8 cellular contexts compared by ENCODE assay signal in genomic region chr6:54291146-54291545, GRCh38. TPM values are rescaled to one million over a fixed set of nuclear protein-coding genes. Genes with fewer than 3 reads are reported as not detected.
DNase-seq lines count a peak whose midpoint lies in the region; ATAC-seq and TF ChIP-seq lines count a peak whose summit lies in the region.

No MANE protein-coding gene starts in this region.

- CTCF ChIA-PET in WTC11 (lab: Charles Lee), result no interaction called here

- DNase-seq in NCI-H226, result peak; percentile 68
- DNase-seq in iris pigment epithelial cell (ENCODE audit: low read depth), result peak; percentile 84
- DNase-seq in NCI-H774 (lab: John Stamatoyannopoulos, UW), result no peak
- DNase-seq in HT-29 (ENCODE audit: low spot score), result no peak
- no peak for DNase-seq in WTC11 (ENCODE audit: low spot score)
- DNase-seq in activated T-cell treated with anti-CD3 and anti-CD28 coated beads, Interleukin-2, amount 50 U/mL, for 72 hours, result no peak

- H3K27me3 Mint-ChIP-seq in WTC11 (ENCODE audit: low read depth), result no peaks in the 10 kb centered on the region
- H3K27me3 Mint-ChIP-seq in activated T-cell treated with anti-CD3 and anti-CD28 coated beads, Interleukin-2, amount 50 U/mL, for 72 hours (ENCODE audit: low read depth), result peaks cover 12% of the 10 kb centered on the region

- peaks cover 3% of the 10 kb centered on the region; the same call in 1 of the 2 replicates for H3K4me1 Mint-ChIP-seq in WTC11
- H3K4me1 Mint-ChIP-seq in activated T-cell treated with anti-CD3 and anti-CD28 coated beads, Interleukin-2, amount 50 U/mL, for 72 hours (ENCODE audit: low read depth), result peaks cover 11% of the 10 kb centered on the region

- H3K9me3 Mint-ChIP-seq in WTC11, result peaks cover 1% of the 10 kb centered on the region; the same call in 1 of the 2 replicates
- peaks cover 5 to 12% of the 10 kb centered on the region in 2 donors for H3K9me3 Mint-ChIP-seq in activated T-cell treated with anti-CD3 and anti-CD28 coated beads, Interleukin-2, amount 50 U/mL, for 72 hours

- H3K4me3 Mint-ChIP-seq in WTC11, result no peak overlapping the region
- H3K4me3 Mint-ChIP-seq in activated T-cell treated with anti-CD3 and anti-CD28 coated beads, Interleukin-2, amount 50 U/mL, for 72 hours, result no peak overlapping the region

- POLR2A ChIA-PET in WTC11 (lab: Charles Lee), result no interaction called here

- H3K36me3 Mint-ChIP-seq in WTC11, result no peaks in the 10 kb centered on the region
- H3K36me3 Mint-ChIP-seq in activated T-cell treated with anti-CD3 and anti-CD28 coated beads, Interleukin-2, amount 50 U/mL, for 72 hours (ENCODE audit: insufficient read depth in 2 of 2), result no peaks in the 10 kb centered on the region

- peak; percentile 44 for ATAC-seq in GM18520 (IDR thresholded peaks at IDR 0.05; ENCODE audit: unreplicated experiment)
- ATAC-seq in HG02571 (IDR thresholded peaks at IDR 0.05; ENCODE audit: unreplicated experiment), result peak; percentile 60
- ATAC-seq in WTC11, result no peak
- no peak for ATAC-seq in activated T-cell treated with anti-CD3 and anti-CD28 coated beads, Interleukin-2, amount 50 U/mL, for 72 hours (replicated peaks in 1 of 2)

- no peak overlapping the region for H3K27ac Mint-ChIP-seq in WTC11
- no peak overlapping the region for H3K27ac Mint-ChIP-seq in activated T-cell treated with anti-CD3 and anti-CD28 coated beads, Interleukin-2, amount 50 U/mL, for 72 hours

- no peak for TF ChIP-seq CTCF in WTC11 (IDR thresholded peaks at IDR 0.05)

TF ChIP-seq in WTC11, 78 proteins besides CTCF, POLR2A, EP300 and RAD21:
- TF ChIP-seq PRRX2 (CRISPR knock-in tag; IDR thresholded peaks at IDR 0.05), result no peak

RNA-seq across cellular contexts. Expression of gene TINAG, which starts 17.1 kb away (rescaled TPM):
- total RNA-seq in HT-29 (2014; rRNA removed; shearing (Covaris generic)), result 0.15 and 1.8 TPM in 2 replicates
- not detected in 3 replicates for total RNA-seq in WTC11 (2021)
- not detected for total RNA-seq in activated T-cell treated with anti-CD3 and anti-CD28 coated beads, Interleukin-2, amount 50 U/mL, for 72 hours

Comparison
In these comparisons a context has a peak if more than half of its experiments do, and no peak if none do; other contexts are left out.
1. ATAC-seq: peak in GM18520 (single experiment) and HG02571 (single experiment); none in WTC11 (single experiment) and activated T-cell treated with anti-CD3 and anti-CD28 coated beads, Interleukin-2, amount 50 U/mL, for 72 hours (0 of 2).
2. DNase-seq: peak in NCI-H226 (single experiment) and iris pigment epithelial cell (single experiment); none in NCI-H774 (single experiment), HT-29 (single experiment), WTC11 (single experiment) and activated T-cell treated with anti-CD3 and anti-CD28 coated beads, Interleukin-2, amount 50 U/mL, for 72 hours (0 of 2).